Comparison of ENCODE assay signal across 10 cellular contexts in genomic region chr2:18883626-18884456, GRCh38.
DNase-seq lines count a peak whose midpoint lies in the region; ATAC-seq and TF ChIP-seq lines count a peak whose summit lies in the region.
"Had no signal": no experiment of that assay in that cellular context is flagged by ENCODE, and none has a peak within 500 bp of the region (broad histone marks: within the 10 kb centered on the region; RNA-seq: fewer than 3 reads in every experiment).

No MANE protein-coding gene starts in this region.

- no peaks in the 10 kb centered on the region for H3K27me3 ChIP-seq in foreskin keratinocyte

- ATAC-seq in foreskin keratinocyte, result peak; percentile 36
- no peak for ATAC-seq in HG03139 (IDR thresholded peaks at IDR 0.05; ENCODE audit: unreplicated experiment)
- ATAC-seq in GM19395 (IDR thresholded peaks at IDR 0.05; ENCODE audit: unreplicated experiment), result no peak
- ATAC-seq in HG02884 (IDR thresholded peaks at IDR 0.05; ENCODE audit: unreplicated experiment), result no peak
- no peak for ATAC-seq in HG03175 (IDR thresholded peaks at IDR 0.05; ENCODE audit: unreplicated experiment)
- ATAC-seq: activated T-cell treated with anti-CD3 and anti-CD28 coated beads, Interleukin-2, amount 50 U/mL, for 72 hours had no signal

- no peaks in the 10 kb centered on the region for H3K4me1 ChIP-seq in foreskin keratinocyte

- TF ChIP-seq CTCF in GM13977 (IDR thresholded peaks at IDR 0.05; ENCODE audit: extremely low read depth, insufficient read depth, missing control alignments), result peak; percentile 33
- TF ChIP-seq CTCF in foreskin keratinocyte (conservative IDR thresholded peaks at IDR 0.05), result peak; percentile 72

- H3K27ac ChIP-seq in foreskin keratinocyte, result no peak overlapping the region

- in situ Hi-C loops in GM13977 (cut with MboI; ENCODE audit: low pct_unique_long_range_greater_than_20kb, low sequenced_read_pairs, unreplicated experiment), result no loop called here

- DNase-seq in AG08396 (ENCODE audit: low spot score), result peak; percentile 16
- no peak for DNase-seq in GM13977 (ENCODE audit: low spot score)
- DNase-seq in RPMI7951 (ENCODE audit: low read depth), result peak; percentile 47
- DNase-seq in foreskin keratinocyte, result peak in 1 of 2 donors; percentile 17
- DNase-seq: activated T-cell treated with anti-CD3 and anti-CD28 coated beads, Interleukin-2, amount 50 U/mL, for 72 hours; NCI-H524 treated with DMSO at 0.1 percent for 48 hours had no signal
